Comparison of ENCODE assay signal across 8 cellular contexts in the genomic region with DNA sequence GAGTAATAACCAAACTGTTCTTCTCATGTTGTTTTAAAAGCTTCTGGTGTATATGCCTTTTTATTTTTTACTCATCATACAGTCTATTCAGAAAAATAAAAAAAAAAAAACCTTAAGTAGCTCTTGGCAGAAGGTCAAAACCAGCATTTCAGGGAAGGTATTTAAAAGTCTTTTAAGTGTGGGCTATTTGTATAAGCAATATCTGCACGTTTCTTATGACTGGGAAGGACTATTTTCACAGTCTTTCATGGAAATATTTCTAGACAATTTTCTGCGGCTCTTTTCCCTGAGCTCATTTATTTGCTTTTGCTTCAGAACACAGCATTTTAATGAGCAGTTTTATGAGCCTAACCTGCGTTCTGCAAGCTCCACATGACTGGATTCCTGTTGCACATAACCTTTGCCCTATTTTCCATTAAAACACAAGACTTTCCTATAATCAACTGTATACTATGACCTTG.
DNase-seq lines count a peak whose midpoint lies in the region; ATAC-seq, FAIRE-seq and TF ChIP-seq lines count a peak whose summit lies in the region.

No MANE protein-coding gene starts in this region.

- no peak for TF ChIP-seq CTCF in AG04449 (IDR thresholded peaks at IDR 0.05; ENCODE audit: insufficient read depth, low read length, missing control alignments)

- no peak for FAIRE-seq in GM12892 (lab: Jason Lieb, UNC)

- POLR2A ChIA-PET in AG04449 (lab: Yijun Ruan, JAX) = interaction anchor here (0.7 to 2.4 kb wide), 9 partner anchors 23 to 319 kb away, joined by 3 to 18 read pairs (median 5); a partner anchor contains a TSS
- POLR2A ChIA-PET in activated CD8-positive, alpha-beta T cell treated with anti-CD3 and anti-CD28 coated beads, Interleukin-2, amount 10 ng/mL, durations not matched to agents 7 days and 5 days (lab: Charles Lee) = interaction anchor here (0.6 to 2.0 kb wide), 9 partner anchors 9 to 39 kb away, joined by 3 to 11 read pairs (median 6); no protein-coding TSS in a partner anchor

- no peaks in the 10 kb centered on the region for H3K36me3 Mint-ChIP-seq in activated CD8-positive, alpha-beta T cell treated with anti-CD3 and anti-CD28 coated beads, Interleukin-2, amount 10 ng/mL, durations not matched to agents 7 days and 5 days (ENCODE audit: low read depth)

- H3K4me1 Mint-ChIP-seq in activated CD8-positive, alpha-beta T cell treated with anti-CD3 and anti-CD28 coated beads, Interleukin-2, amount 10 ng/mL, durations not matched to agents 7 days and 5 days (ENCODE audit: low read depth) = peaks cover 37% of the 10 kb centered on the region

- TF ChIP-seq RAD21 in Ishikawa (IDR thresholded peaks at IDR 0.05; ENCODE audit: low read depth) = peak; percentile 15; the same call in 1 of the 2 replicates

- peak overlapping the region; percentile 77 for H3K27ac Mint-ChIP-seq in activated CD8-positive, alpha-beta T cell treated with anti-CD3 and anti-CD28 coated beads, Interleukin-2, amount 10 ng/mL, durations not matched to agents 7 days and 5 days

- H3K27me3 Mint-ChIP-seq in activated CD8-positive, alpha-beta T cell treated with anti-CD3 and anti-CD28 coated beads, Interleukin-2, amount 10 ng/mL, durations not matched to agents 7 days and 5 days (ENCODE audit: low read depth) = no peaks in the 10 kb centered on the region

- TF ChIP-seq POLR2A in GM12892 (IDR thresholded peaks at IDR 0.05; ENCODE audit: low read depth, low read length) = no peak

- TF ChIP-seq EP300 in Ishikawa (IDR thresholded peaks at IDR 0.05; ENCODE audit: borderline replicate concordance) = peak; percentile 96

- H3K4me3 ChIP-seq in AG04449 (ENCODE audit: low read depth, low read length) = no peak overlapping the region

- H3K9me3 Mint-ChIP-seq in activated CD8-positive, alpha-beta T cell treated with anti-CD3 and anti-CD28 coated beads, Interleukin-2, amount 10 ng/mL, durations not matched to agents 7 days and 5 days (ENCODE audit: insufficient read depth) = no peaks in the 10 kb centered on the region

- no peak for ATAC-seq in activated CD8-positive, alpha-beta T cell treated with anti-CD3 and anti-CD28 coated beads, Interleukin-2, amount 10 ng/mL, durations not matched to agents 7 days and 5 days
- ATAC-seq in left lobe of liver (peak; percentile 14), GM21529 (IDR thresholded peaks at IDR 0.05; ENCODE audit: unreplicated experiment) (no peak)

- DNase-seq in AG04449 (ENCODE audit: low read depth, low spot score) = peak; percentile 67
- no peak for DNase-seq in activated CD8-positive, alpha-beta T cell treated with anti-CD3 and anti-CD28 coated beads, Interleukin-2, amount 10 ng/mL, durations not matched to agents 7 days and 5 days
- no peak for DNase-seq in left lobe of liver (ENCODE audit: low spot score)
- DNase-seq in HUDEP-2 (lab: John Stamatoyannopoulos, UW; ENCODE audit: unreplicated experiment in 76 of 76) = no peak
- DNase-seq in GM12892 (ENCODE audit: insufficient read length) = no peak
- DNase-seq in foreskin melanocyte = no peak

- CTCF ChIA-PET in AG04449 (lab: Yijun Ruan, JAX) = interaction anchor here (0.8 to 2.0 kb wide), 9 partner anchors 12 to 319 kb away, joined by 3 to 7 read pairs (median 3); no protein-coding TSS in a partner anchor
- CTCF ChIA-PET in activated CD8-positive, alpha-beta T cell treated with anti-CD3 and anti-CD28 coated beads, Interleukin-2, amount 10 ng/mL, durations not matched to agents 7 days and 5 days (lab: Charles Lee) = interaction anchor here (0.6 to 5.6 kb wide), 18 partner anchors 9 to 558 kb away, joined by 3 to 56 read pairs (median 4); no protein-coding TSS in a partner anchor

- no peak overlapping the region for H3K4me3 Mint-ChIP-seq in activated CD8-positive, alpha-beta T cell treated with anti-CD3 and anti-CD28 coated beads, Interleukin-2, amount 10 ng/mL, durations not matched to agents 7 days and 5 days

TF ChIP-seq in Ishikawa, 13 proteins besides CTCF, POLR2A, EP300 and RAD21:
- no peak for TF ChIP-seq CREB1 (IDR thresholded peaks at IDR 0.05; ENCODE audit: low read depth)
- TF ChIP-seq, protein P1, sequence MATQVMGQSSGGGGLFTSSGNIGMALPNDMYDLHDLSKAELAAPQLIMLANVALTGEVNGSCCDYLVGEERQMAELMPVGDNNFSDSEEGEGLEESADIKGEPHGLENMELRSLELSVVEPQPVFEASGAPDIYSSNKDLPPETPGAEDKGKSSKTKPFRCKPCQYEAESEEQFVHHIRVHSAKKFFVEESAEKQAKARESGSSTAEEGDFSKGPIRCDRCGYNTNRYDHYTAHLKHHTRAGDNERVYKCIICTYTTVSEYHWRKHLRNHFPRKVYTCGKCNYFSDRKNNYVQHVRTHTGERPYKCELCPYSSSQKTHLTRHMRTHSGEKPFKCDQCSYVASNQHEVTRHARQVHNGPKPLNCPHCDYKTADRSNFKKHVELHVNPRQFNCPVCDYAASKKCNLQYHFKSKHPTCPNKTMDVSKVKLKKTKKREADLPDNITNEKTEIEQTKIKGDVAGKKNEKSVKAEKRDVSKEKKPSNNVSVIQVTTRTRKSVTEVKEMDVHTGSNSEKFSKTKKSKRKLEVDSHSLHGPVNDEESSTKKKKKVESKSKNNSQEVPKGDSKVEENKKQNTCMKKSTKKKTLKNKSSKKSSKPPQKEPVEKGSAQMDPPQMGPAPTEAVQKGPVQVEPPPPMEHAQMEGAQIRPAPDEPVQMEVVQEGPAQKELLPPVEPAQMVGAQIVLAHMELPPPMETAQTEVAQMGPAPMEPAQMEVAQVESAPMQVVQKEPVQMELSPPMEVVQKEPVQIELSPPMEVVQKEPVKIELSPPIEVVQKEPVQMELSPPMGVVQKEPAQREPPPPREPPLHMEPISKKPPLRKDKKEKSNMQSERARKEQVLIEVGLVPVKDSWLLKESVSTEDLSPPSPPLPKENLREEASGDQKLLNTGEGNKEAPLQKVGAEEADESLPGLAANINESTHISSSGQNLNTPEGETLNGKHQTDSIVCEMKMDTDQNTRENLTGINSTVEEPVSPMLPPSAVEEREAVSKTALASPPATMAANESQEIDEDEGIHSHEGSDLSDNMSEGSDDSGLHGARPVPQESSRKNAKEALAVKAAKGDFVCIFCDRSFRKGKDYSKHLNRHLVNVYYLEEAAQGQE (IDR thresholded peaks at IDR 0.05; ENCODE audit: low read depth) = no peak
- TF ChIP-seq FOXM1 (IDR thresholded peaks at IDR 0.05; ENCODE audit: borderline replicate concordance, low read depth) = peak; percentile 90
- TF ChIP-seq TCF12 (IDR thresholded peaks at IDR 0.05; ENCODE audit: low read depth) = peak; percentile 90
- TF ChIP-seq CEBPB (IDR thresholded peaks at IDR 0.05) = peak; percentile 57
- TF ChIP-seq EGR1 (IDR thresholded peaks at IDR 0.05) = no peak
- TF ChIP-seq, protein P2, sequence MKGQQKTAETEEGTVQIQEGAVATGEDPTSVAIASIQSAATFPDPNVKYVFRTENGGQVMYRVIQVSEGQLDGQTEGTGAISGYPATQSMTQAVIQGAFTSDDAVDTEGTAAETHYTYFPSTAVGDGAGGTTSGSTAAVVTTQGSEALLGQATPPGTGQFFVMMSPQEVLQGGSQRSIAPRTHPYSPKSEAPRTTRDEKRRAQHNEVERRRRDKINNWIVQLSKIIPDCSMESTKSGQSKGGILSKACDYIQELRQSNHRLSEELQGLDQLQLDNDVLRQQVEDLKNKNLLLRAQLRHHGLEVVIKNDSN (IDR thresholded peaks at IDR 0.05) = peak; percentile 75
- TF ChIP-seq YY1 (IDR thresholded peaks at IDR 0.05; ENCODE audit: low read depth) = no peak
- TF ChIP-seq NFIC (IDR thresholded peaks at IDR 0.05) = peak; percentile 85
- no peak for TF ChIP-seq ZBTB7A (IDR thresholded peaks at IDR 0.05; ENCODE audit: low read depth)
- TF ChIP-seq, protein P3, sequence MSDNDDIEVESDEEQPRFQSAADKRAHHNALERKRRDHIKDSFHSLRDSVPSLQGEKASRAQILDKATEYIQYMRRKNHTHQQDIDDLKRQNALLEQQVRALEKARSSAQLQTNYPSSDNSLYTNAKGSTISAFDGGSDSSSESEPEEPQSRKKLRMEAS (IDR thresholded peaks at IDR 0.05) = peak; percentile 29; the same call in 1 of the 2 replicates
- TF ChIP-seq TAF1 (IDR thresholded peaks at IDR 0.05; ENCODE audit: low read depth) = no peak
- peak; percentile 91 for TF ChIP-seq TEAD4 (IDR thresholded peaks at IDR 0.05)
